ENCODE assay signal across 8 cellular contexts in the genomic region with DNA sequence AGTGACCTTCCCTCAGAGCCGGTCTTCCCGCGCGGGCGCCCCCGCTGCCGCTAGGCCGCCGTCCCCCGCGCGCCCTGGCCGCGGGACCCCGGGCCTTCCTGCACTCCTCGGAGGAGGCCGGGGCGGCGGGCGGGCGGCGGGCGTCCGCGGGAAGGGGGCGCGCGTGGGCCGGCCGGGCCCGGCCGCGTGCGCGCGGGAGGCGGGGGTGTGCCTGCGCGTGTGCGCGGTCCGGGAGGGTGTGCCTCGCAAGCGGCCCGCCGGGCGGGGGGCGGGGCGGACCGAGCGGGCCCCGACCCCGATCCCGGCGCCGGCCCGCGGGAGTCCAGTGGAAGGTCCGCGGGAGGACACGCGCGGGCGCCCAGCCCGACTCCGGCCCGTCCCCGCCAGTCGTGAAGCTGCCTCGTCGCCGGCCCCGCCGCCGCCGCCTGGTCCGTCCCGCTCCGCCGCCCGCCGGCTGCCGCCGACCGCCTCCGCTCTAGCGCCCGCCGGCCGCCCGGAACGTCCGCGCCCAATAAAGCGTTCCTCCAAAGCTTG. TPM values are rescaled to one million over a fixed set of nuclear protein-coding genes. Genes with fewer than 3 reads are reported as not detected.
DNase-seq lines count a peak whose midpoint lies in the region; ATAC-seq, FAIRE-seq and TF ChIP-seq lines count a peak whose summit lies in the region.

No MANE protein-coding gene starts in this region.

- peaks cover 0 to 9% of the 10 kb centered on the region in 2 donors for H3K36me3 ChIP-seq in kidney (ENCODE audit: control insufficient read depth in 1 of 2, insufficient read depth in 2 of 2, low read length in 2 of 2)

- ATAC-seq in GM18873 (IDR thresholded peaks at IDR 0.05; ENCODE audit: low FRiP score, unreplicated experiment) (peak; percentile 26), HG03066 (IDR thresholded peaks at IDR 0.05; ENCODE audit: low read depth, unreplicated experiment) (peak; percentile 36)

- no peak for TF ChIP-seq CTCF in kidney (IDR thresholded peaks at IDR 0.05; ENCODE audit: borderline replicate concordance, extremely low read depth, insufficient read depth)

- DNase-seq in AG08396 (ENCODE audit: low spot score) (peak; percentile 67), T follicular helper cell (ENCODE audit: low read depth) (peak; percentile 22), T47D (ENCODE audit: low read depth in 1 of 2, low spot score in 1 of 2) (peak; percentile 28 to 52), kidney (peak; percentile 77), NAMALWA (ENCODE audit: low spot score) (no peak)
- DNase-seq in stimulated activated CD4-positive, alpha-beta T cell treated with anti-CD3 and anti-CD28 coated beads, Interleukin-2, amount 100 ng/mL, for 24 hours, result peak; percentile 36 to 47

- H3K9me3 ChIP-seq in kidney (ENCODE audit: control insufficient read depth in 1 of 2, low read length in 2 of 2), result no peaks in the 10 kb centered on the region

- intact Hi-C loops in kidney (cut with DNase I), result no loop called here

- no peak for FAIRE-seq in kidney (lab: Jason Lieb, UNC)

- in situ Hi-C loops in T47D (cut with HindIII; ENCODE audit: low pct_unique_long_range_greater_than_20kb, low sequenced_read_pairs), result loop anchor here (25.0 kb wide), 1 partner anchor 112 kb away; no protein-coding TSS in a partner anchor

- peaks cover 14 to 24% of the 10 kb centered on the region in 2 donors for H3K4me1 ChIP-seq in kidney (ENCODE audit: control insufficient read depth in 1 of 2, insufficient read depth in 1 of 2, low read depth in 1 of 2, low read length in 2 of 2)

- peak overlapping the region; percentile 78 for H3K4me3 ChIP-seq in kidney (ENCODE audit: low read length in 2 of 2)

- peak overlapping the region; percentile 91 for H3K27ac ChIP-seq in kidney (ENCODE audit: low read depth in 2 of 2, low read length in 2 of 2)

- peak overlapping the region; percentile 74 to 97 for H3K9ac ChIP-seq in kidney (ENCODE audit: low read length in 2 of 2)

RNA-seq across cellular contexts. Expression of a gene that starts 0.4 kb away (rescaled TPM):
- 52.3 TPM for total RNA-seq in kidney
- polyA plus RNA-seq in kidney (ENCODE audit: insufficient read depth, low read depth, low replicate concordance), result 270 TPM

RNA-seq across cellular contexts. Expression of a gene that starts 0.4 kb away (rescaled TPM):
- total RNA-seq in kidney, result 26.0 TPM
- 12.4 TPM for polyA plus RNA-seq in kidney (ENCODE audit: insufficient read depth, low read depth, low replicate concordance)
